ENCODE assay signal across 11 cellular contexts in genomic region chr15:78073026-78073425, GRCh38. TPM values are rescaled to one million over a fixed set of nuclear protein-coding genes. Genes with fewer than 3 reads are reported as not detected.
A peak's percentile ranks its signal among the peaks of the same experiment; 100 is the strongest.
DNase-seq lines count a peak whose midpoint lies in the region; ATAC-seq and TF ChIP-seq lines count a peak whose summit lies in the region.
"Had no signal": no experiment of that assay in that cellular context is flagged by ENCODE, and none has a peak within 500 bp of the region (broad histone marks: within the 10 kb centered on the region; RNA-seq: fewer than 3 reads in every experiment).

No MANE protein-coding gene starts in this region.

- H3K23ac ChIP-seq in neuronal stem cell (ENCODE audit: low read depth, low read length, poor library complexity) = no peak overlapping the region

- H2AK5ac ChIP-seq in neuronal stem cell (ENCODE audit: low read depth, low read length) = no peak overlapping the region

- H3K27ac ChIP-seq in dorsolateral prefrontal cortex (peak overlapping the region in 53 of 59 donors; percentile 5 to 94 (median 63)), neuronal stem cell (replicated peaks; ENCODE audit: low read length) (no peak overlapping the region), MM.1S (ENCODE audit: low read length) (no peak overlapping the region), body of pancreas (peak overlapping the region in 1 of 4 donors; percentile 44)

- H3K4me1 ChIP-seq in neuronal stem cell (ENCODE audit: control insufficient read depth in 2 of 2, insufficient read depth in 1 of 2, low read depth in 1 of 2, low read length in 2 of 2) (peaks cover 16 to 21% of the 10 kb centered on the region in 2 donors), MM.1S (ENCODE audit: low read length) (peaks cover 27% of the 10 kb centered on the region), body of pancreas (peaks cover 74% of the 10 kb centered on the region)

- no peaks in the 10 kb centered on the region for H3K27me3 Mint-ChIP-seq in stimulated activated memory B cell treated with anti-CD40 and anti-IgM and Interleukin-4, amounts not matched to agents 10 μg/mL and 1 μg/mL and 100 μg/mL, for 72 hours

- no peak overlapping the region for H4K8ac ChIP-seq in neuronal stem cell (ENCODE audit: low read depth, low read length)

- no peak overlapping the region for H2BK12ac ChIP-seq in neuronal stem cell (ENCODE audit: low read length)

- no peak for ATAC-seq in stimulated activated memory B cell treated with anti-CD40 and anti-IgM and Interleukin-4, amounts not matched to agents 10 μg/mL and 1 μg/mL and 100 μg/mL, for 72 hours
- no peak for ATAC-seq in body of pancreas

- H2BK120ac ChIP-seq in neuronal stem cell (ENCODE audit: low read depth, low read length) = no peak overlapping the region

- H3K27ac Mint-ChIP-seq in stimulated activated memory B cell treated with anti-CD40 and anti-IgM and Interleukin-4, amounts not matched to agents 10 μg/mL and 1 μg/mL and 100 μg/mL, for 72 hours = no peak overlapping the region

- no peak overlapping the region for H3K4ac ChIP-seq in neuronal stem cell (ENCODE audit: low read length)

- H3K9ac ChIP-seq in neuronal stem cell (ENCODE audit: low read depth, low read length, poor library complexity) (no peak overlapping the region), MM.1S (ENCODE audit: low read length) (no peak overlapping the region)

- no peaks in the 10 kb centered on the region for H3K9me3 Mint-ChIP-seq in stimulated activated memory B cell treated with anti-CD40 and anti-IgM and Interleukin-4, amounts not matched to agents 10 μg/mL and 1 μg/mL and 100 μg/mL, for 72 hours

- H3K4me1 Mint-ChIP-seq in stimulated activated memory B cell treated with anti-CD40 and anti-IgM and Interleukin-4, amounts not matched to agents 10 μg/mL and 1 μg/mL and 100 μg/mL, for 72 hours = peaks cover 26% of the 10 kb centered on the region

- H3K9me3 ChIP-seq in neuronal stem cell (replicated peaks in 1 of 2; ENCODE audit: control insufficient read depth in 2 of 2, insufficient read depth in 1 of 2, low read depth in 1 of 2, low read length in 2 of 2) (no peaks in the 10 kb centered on the region), MM.1S (replicated peaks; ENCODE audit: insufficient read depth, low read length) (no peaks in the 10 kb centered on the region), body of pancreas (no peaks in the 10 kb centered on the region)

- intact Hi-C loops in dorsolateral prefrontal cortex (cut with DNase I) (loop anchor here in 1 of 2 donors (10.0 kb wide), 1 partner anchor 108 kb away; no protein-coding TSS in a partner anchor), body of pancreas (cut with DNase I) (no loop called here)

- no CpG with 5 or more reads among the region's 1 CpG for WGBS in neuronal stem cell (ENCODE audit: extremely low coverage in 2 of 2, insufficient read length in 2 of 2, insufficient replicate concordance in 1 of 2), 2 donors
- WGBS in body of pancreas, 2 donors = 74 to 83% methylated on average over 1 of the region's 1 CpG

- no peak overlapping the region for H3K4me3 Mint-ChIP-seq in stimulated activated memory B cell treated with anti-CD40 and anti-IgM and Interleukin-4, amounts not matched to agents 10 μg/mL and 1 μg/mL and 100 μg/mL, for 72 hours

- no peak overlapping the region for H2BK5ac ChIP-seq in neuronal stem cell (ENCODE audit: low read length)

- H3K4me2 ChIP-seq in neuronal stem cell (ENCODE audit: insufficient read depth, low read length, poor library complexity, severe bottlenecking) (no peak overlapping the region), MM.1S (ENCODE audit: low read depth, low read length) (no peak overlapping the region)

- no peak overlapping the region for H3K18ac ChIP-seq in neuronal stem cell (ENCODE audit: low read length)

- no peak overlapping the region for H2BK15ac ChIP-seq in neuronal stem cell (ENCODE audit: low read length)

- H3K79me2 ChIP-seq in MM.1S (ENCODE audit: low read length) = peaks cover 82% of the 10 kb centered on the region

- H3K36me3 Mint-ChIP-seq in stimulated activated memory B cell treated with anti-CD40 and anti-IgM and Interleukin-4, amounts not matched to agents 10 μg/mL and 1 μg/mL and 100 μg/mL, for 72 hours = no peaks in the 10 kb centered on the region

- no peaks in the 10 kb centered on the region for H4K20me1 ChIP-seq in MM.1S (ENCODE audit: insufficient read depth, low read length)

- no peaks in the 10 kb centered on the region for H3K79me1 ChIP-seq in neuronal stem cell (ENCODE audit: low read depth, low read length)

- H3K36me3 ChIP-seq in neuronal stem cell (replicated peaks in 1 of 2; ENCODE audit: control insufficient read depth in 2 of 2, insufficient read depth in 2 of 2, low read length in 2 of 2) = no peaks in the 10 kb centered on the region
- no peaks in the 10 kb centered on the region for H3K36me3 ChIP-seq in MM.1S (replicated peaks; ENCODE audit: insufficient read depth, low read length)
- H3K36me3 ChIP-seq in body of pancreas (replicated peaks in 1 of 2; ENCODE audit: insufficient read depth in 1 of 2, low read depth in 2 of 2) = no peaks in the 10 kb centered on the region

- no peak for TF ChIP-seq CTCF in AG10803 (conservative IDR thresholded peaks at IDR 0.05; ENCODE audit: low read length)
- TF ChIP-seq CTCF in NB4 (IDR thresholded peaks at IDR 0.05; ENCODE audit: low read depth, low read length) = no peak
- TF ChIP-seq CTCF in dorsolateral prefrontal cortex (IDR thresholded peaks at IDR 0.05 in 54 of 56, conservative IDR thresholded peaks at IDR 0.05 in 2 of 56; ENCODE audit: low read depth in 1 of 56, partially characterized antibody in 56 of 56) = no peak
- TF ChIP-seq CTCF in MM.1S (IDR thresholded peaks at IDR 0.05; ENCODE audit: low read length) = no peak
- TF ChIP-seq CTCF in body of pancreas (IDR thresholded peaks at IDR 0.05) = no peak

- peaks cover 13% of the 10 kb centered on the region for H3F3A ChIP-seq in MM.1S (ENCODE audit: insufficient read depth, low read length)

- no peak for TF ChIP-seq POLR2A in NB4 (IDR thresholded peaks at IDR 0.05; ENCODE audit: extremely low read depth, insufficient read length)
- TF ChIP-seq POLR2A in body of pancreas (IDR thresholded peaks at IDR 0.05) = no peak

- H2AFZ ChIP-seq in neuronal stem cell (ENCODE audit: low read length) (peak overlapping the region; percentile 37), MM.1S (ENCODE audit: low read length) (no peak overlapping the region)

- H3K4me3 ChIP-seq in AG10803 (ENCODE audit: low read length) (peak overlapping the region; percentile 23), NB4 (ENCODE audit: low read depth, low read length) (peak overlapping the region; percentile 30), dorsolateral prefrontal cortex (peak overlapping the region in 22 of 59 donors; percentile 7 to 40 (median 24)), neuronal stem cell (ENCODE audit: low read length in 2 of 2) (no peak overlapping the region), MM.1S (ENCODE audit: low read length) (no peak overlapping the region), body of pancreas (no peak overlapping the region)

- no peak overlapping the region for H3K14ac ChIP-seq in neuronal stem cell (ENCODE audit: low read length)

- DNase-seq in AG10803 (ENCODE audit: low read depth) = no peak
- DNase-seq in NB4 (ENCODE audit: low read depth) = no peak
- DNase-seq in dorsolateral prefrontal cortex = no peak
- DNase-seq in neuronal stem cell (ENCODE audit: low spot score) = no peak
- DNase-seq in NCI-H1436 treated with DMSO at 0.1 percent for 48 hours (lab: John Stamatoyannopoulos, UW) = no peak
- DNase-seq in MM.1S = no peak
- DNase-seq in body of pancreas = no peak
- DNase-seq: NCI-H2029 treated with DMSO at 0.1 percent for 48 hours had no signal

- no peaks in the 10 kb centered on the region for H3K9me2 ChIP-seq in MM.1S (replicated peaks; ENCODE audit: insufficient read depth, low read length)

- no peak overlapping the region for H4K91ac ChIP-seq in neuronal stem cell (ENCODE audit: low read depth, low read length, poor library complexity)

- H3K27me3 ChIP-seq in dorsolateral prefrontal cortex (no peaks in the 10 kb centered on the region), neuronal stem cell (ENCODE audit: control insufficient read depth in 3 of 3, insufficient read depth in 3 of 3, low read depth in 1 of 3, low read length in 3 of 3) (peaks cover 0 to under 1% (median 0%) of the 10 kb centered on the region in 3 experiments), MM.1S (replicated peaks; ENCODE audit: insufficient read depth, low read length) (no peaks in the 10 kb centered on the region), body of pancreas (no peaks in the 10 kb centered on the region)

RNA-seq across cellular contexts. Expression of gene TBC1D2B, which starts 4.5 kb away (rescaled TPM):
- total RNA-seq in dorsolateral prefrontal cortex = 10 to 100 TPM; 18.5 to 62.5 (median 37.5) TPM
- polyA plus RNA-seq in neuronal stem cell (2013, experiment 1 of 2) = 8.2 TPM
- polyA plus RNA-seq in neuronal stem cell (2013, experiment 2 of 2) = 8.4 TPM
- 10 to 100 TPM; 35.6 to 42.3 TPM for total RNA-seq in body of pancreas

RNA-seq across cellular contexts. Expression of gene SH2D7, which starts 19.3 kb away (rescaled TPM):
- total RNA-seq in dorsolateral prefrontal cortex (not detected), body of pancreas (not detected)
- not detected for polyA plus RNA-seq in neuronal stem cell (2013, experiment 1 of 2)
- not detected for polyA plus RNA-seq in neuronal stem cell (2013, experiment 2 of 2)
- total RNA-seq: RPMI7951, temporal lobe had no signal

RNA-seq across cellular contexts. Expression of gene CIB2, which starts 58.2 kb away (rescaled TPM):
- total RNA-seq in dorsolateral prefrontal cortex = 10 to 100 TPM in 62 of 120 experiments, 1 to 10 TPM in 58; 4.3 to 20.5 (median 10.0) TPM
- 47.7 TPM for polyA plus RNA-seq in neuronal stem cell (2013, experiment 1 of 2)
- 46.0 TPM for polyA plus RNA-seq in neuronal stem cell (2013, experiment 2 of 2)
- total RNA-seq in body of pancreas = 1 to 10 TPM; 3.4 to 6.9 TPM

Comparison
In these comparisons a context has a peak if more than half of its experiments do, and no peak if none do; other contexts are left out.
1. H3K4me3 ChIP-seq: peak in AG10803 (single experiment) and NB4 (single experiment); none in neuronal stem cell (0 of 2), MM.1S (single experiment) and body of pancreas (0 of 2).
2. H3K27ac ChIP-seq: peak in dorsolateral prefrontal cortex (53 of 59); none in neuronal stem cell (single experiment) and MM.1S (single experiment).